Comparison of ENCODE assay signal across 18 cellular contexts in genomic region chr9:94864183-94864582, GRCh38.
DNase-seq lines count a peak whose midpoint lies in the region; ATAC-seq and TF ChIP-seq lines count a peak whose summit lies in the region.
"Had no signal": no experiment of that assay in that cellular context is flagged by ENCODE, and none has a peak within 500 bp of the region (broad histone marks: within the 10 kb centered on the region; RNA-seq: fewer than 3 reads in every experiment).

No MANE protein-coding gene starts in this region.

- no peak for TF ChIP-seq CTCF in chondrocyte (IDR thresholded peaks at IDR 0.05)

- no peaks in the 10 kb centered on the region for H3K9me3 Mint-ChIP-seq in chondrocyte (ENCODE audit: low read depth)
- H3K9me3 Mint-ChIP-seq in activated CD4-positive, alpha-beta T cell treated with anti-CD3 and anti-CD28 coated beads, Interleukin-2, amount 10 ng/mL, durations not matched to agents 24 days and 14 days: no peaks in the 10 kb centered on the region

- DNase-seq in ELR (ENCODE audit: low read depth) (peak; percentile 39), chondrocyte (ENCODE audit: low spot score) (no peak), lung microvascular endothelial cell (ENCODE audit: low read depth in 2 of 2) (peak; percentile 52 to 57), superior temporal gyrus (ENCODE audit: extremely low spot score) (peak; percentile 62), AG20443 (ENCODE audit: low spot score) (no peak), DMS114 treated with DMSO at 0.1 percent for 48 hours (lab: John Stamatoyannopoulos, UW; ENCODE audit: unreplicated experiment) (no peak)
- no peak for DNase-seq in activated CD4-positive, alpha-beta T cell treated with anti-CD3 and anti-CD28 coated beads, Interleukin-2, amount 10 ng/mL, durations not matched to agents 24 days and 14 days
- DNase-seq: activated CD4-positive, CD25-positive, alpha-beta regulatory T cell; activated gamma-delta T cell; AML-193; DMS153; effector CD4-positive, alpha-beta T cell; GOT3; NCI-H187 treated with DMSO at 0.1 percent for 48 hours; NCI-H524 treated with DMSO at 0.1 percent for 48 hours; PC-9 had no signal

- no peak for ATAC-seq in HG03280 (IDR thresholded peaks at IDR 0.05; ENCODE audit: unreplicated experiment)

- no peak overlapping the region for H3K4me3 Mint-ChIP-seq in chondrocyte (ENCODE audit: unreplicated experiment)
- no peak overlapping the region for H3K4me3 Mint-ChIP-seq in activated CD4-positive, alpha-beta T cell treated with anti-CD3 and anti-CD28 coated beads, Interleukin-2, amount 10 ng/mL, durations not matched to agents 24 days and 14 days

- H3K27ac Mint-ChIP-seq in chondrocyte (ENCODE audit: unreplicated experiment): peak overlapping the region; percentile 73
- no peak overlapping the region for H3K27ac Mint-ChIP-seq in activated CD4-positive, alpha-beta T cell treated with anti-CD3 and anti-CD28 coated beads, Interleukin-2, amount 10 ng/mL, durations not matched to agents 24 days and 14 days

- H3K27me3 Mint-ChIP-seq in chondrocyte (ENCODE audit: low read depth): no peaks in the 10 kb centered on the region
- peaks cover 3% of the 10 kb centered on the region for H3K27me3 Mint-ChIP-seq in activated CD4-positive, alpha-beta T cell treated with anti-CD3 and anti-CD28 coated beads, Interleukin-2, amount 10 ng/mL, durations not matched to agents 24 days and 14 days
- H3K27me3 Mint-ChIP-seq: progenitor cell of endocrine pancreas had no signal

- H3K4me1 Mint-ChIP-seq in chondrocyte (ENCODE audit: low read depth): peaks cover 79% of the 10 kb centered on the region
- peaks cover 52% of the 10 kb centered on the region for H3K4me1 Mint-ChIP-seq in activated CD4-positive, alpha-beta T cell treated with anti-CD3 and anti-CD28 coated beads, Interleukin-2, amount 10 ng/mL, durations not matched to agents 24 days and 14 days

- peaks cover 3% of the 10 kb centered on the region for H3K36me3 Mint-ChIP-seq in chondrocyte (ENCODE audit: low read depth)
- H3K36me3 Mint-ChIP-seq in activated CD4-positive, alpha-beta T cell treated with anti-CD3 and anti-CD28 coated beads, Interleukin-2, amount 10 ng/mL, durations not matched to agents 24 days and 14 days (ENCODE audit: low read depth): peaks cover 5% of the 10 kb centered on the region

- intact Hi-C loops in activated CD4-positive, alpha-beta T cell treated with anti-CD3 and anti-CD28 coated beads, Interleukin-2, amount 10 ng/mL, durations not matched to agents 24 days and 14 days (cut with micrococcal nuclease): loop anchor here (5.0 kb wide), 2 partner anchors 38 to 1353 kb away; no protein-coding TSS in a partner anchor

Comparison
In these comparisons a context has a peak if more than half of its experiments do, and no peak if none do; other contexts are left out.
1. DNase-seq: peak in ELR (single experiment), lung microvascular endothelial cell (2 of 2) and superior temporal gyrus (single experiment); none in chondrocyte (single experiment), AG20443 (single experiment), DMS114 treated with DMSO at 0.1 percent for 48 hours (single experiment) and activated CD4-positive, alpha-beta T cell treated with anti-CD3 and anti-CD28 coated beads, Interleukin-2, amount 10 ng/mL, durations not matched to agents 24 days and 14 days (single experiment).